ENCODE assay signal across 11 cellular contexts in genomic region chr22:18967391-18968010, GRCh38. TPM values are rescaled to one million over a fixed set of nuclear protein-coding genes. Genes with fewer than 3 reads are reported as not detected.
DNase-seq lines count a peak whose midpoint lies in the region; ATAC-seq, FAIRE-seq and TF ChIP-seq lines count a peak whose summit lies in the region.
"Not testable (repeated sequence)": the region's sequence is repeated elsewhere in the genome, so short reads cannot be mapped to it uniquely, and the experiment has no call there.
"Had no signal": no experiment of that assay in that cellular context is flagged by ENCODE, and none has a peak within 500 bp of the region (broad histone marks: within the 10 kb centered on the region; RNA-seq: fewer than 3 reads in every experiment).

No MANE protein-coding gene starts in this region.

- not testable (repeated sequence) for TF ChIP-seq EP300 in SK-N-SH (IDR thresholded peaks at IDR 0.05; ENCODE audit: borderline replicate concordance in 1 of 2, low read depth in 1 of 2, low read length in 1 of 2)

- intact Hi-C loops in MCF 10A (cut with micrococcal nuclease); left ventricle myocardium superior (cut with micrococcal nuclease); spleen (cut with DNase I; ENCODE audit: low total_unique reads): not testable (repeated sequence)

- not testable (repeated sequence) for H4K20me1 ChIP-seq in SK-N-SH (ENCODE audit: insufficient read depth)

- ATAC-seq in left ventricle myocardium superior: peak; percentile 72

- not testable (repeated sequence) for H3K9me2 ChIP-seq in SK-N-SH

- not testable (repeated sequence) for H3K4me3 Mint-ChIP-seq in MCF 10A (ENCODE audit: unreplicated experiment)

- not testable (repeated sequence) for H3F3A ChIP-seq in SK-N-SH (replicated peaks; ENCODE audit: insufficient read depth)

- peak; percentile 11 for DNase-seq in DMS 273 treated with DMSO at 0.1 percent for 48 hours (lab: John Stamatoyannopoulos, UW)
- not testable (repeated sequence) for DNase-seq in HTR-8/SVneo (ENCODE audit: insufficient read length, low spot score); left ventricle myocardium superior
- DNase-seq in NCI-H82 (lab: John Stamatoyannopoulos, UW): peak; percentile 86
- DNase-seq in SK-N-SH: peak; percentile 73
- peak; percentile 30 for DNase-seq in MCF 10A (ENCODE audit: unreplicated experiment)
- peak; percentile 87 for DNase-seq in myocyte (ENCODE audit: low read depth)
- DNase-seq in spleen: peak; percentile 68

- not testable (repeated sequence) for H3K9me3 ChIP-seq in SK-N-SH, spleen

- H3K36me3 ChIP-seq in SK-N-SH (replicated peaks in 1 of 2; ENCODE audit: control insufficient read depth in 1 of 2, insufficient read depth in 2 of 2, low read length in 1 of 2); spleen: not testable (repeated sequence)

- POLR2A ChIA-PET in SK-N-SH (lab: Yijun Ruan, JAX): interaction anchor here (1.3 kb wide), 1 partner anchor 1304 kb away, joined by 7 read pairs; no protein-coding TSS in a partner anchor
- POLR2A ChIA-PET in MCF 10A (lab: Yijun Ruan, JAX): not testable (repeated sequence)

- TF ChIP-seq POLR2A in spleen (IDR thresholded peaks at IDR 0.05): not testable (repeated sequence)

- H3K9ac ChIP-seq in SK-N-SH: not testable (repeated sequence)

- 0 out of 2 replicates have a peak, but pooled peaks have one; percentile 16 for TF ChIP-seq RAD21 in SK-N-SH (IDR thresholded peaks at IDR 0.05; ENCODE audit: low read length)

- H3K27ac Mint-ChIP-seq in MCF 10A (ENCODE audit: low read depth, unreplicated experiment): not testable (repeated sequence)

- not testable (repeated sequence) for H3K9me3 Mint-ChIP-seq in MCF 10A (ENCODE audit: unreplicated experiment)

- not testable (repeated sequence) for H3K4me1 Mint-ChIP-seq in MCF 10A (ENCODE audit: insufficient read depth, unreplicated experiment)

- not testable (repeated sequence) for H3K36me3 Mint-ChIP-seq in MCF 10A (ENCODE audit: insufficient read depth, unreplicated experiment)

- WGBS in SK-N-SH (ENCODE audit: low lambda C conversion rate): 83% methylated on average over 7 of the region's 14 CpGs
- 62 to 75% (median 68%) methylated on average over 12 to 14 of the region's 14 CpGs for WGBS in spleen, 5 donors

- peaks cover 0 to 27% of the 10 kb centered on the region in 2 experiments; a peak in 1 of 4 replicates for H3K4me1 ChIP-seq in SK-N-SH (ENCODE audit: control insufficient read depth in 1 of 2, insufficient read depth in 2 of 2, low read depth in 1 of 2, low read length in 1 of 2)
- H3K4me1 ChIP-seq in spleen: peaks cover 0 to 39% (median 16%) of the 10 kb centered on the region in 6 donors

- not testable (repeated sequence) for H3K4me2 ChIP-seq in SK-N-SH

- not testable (repeated sequence) for H3K27me3 Mint-ChIP-seq in MCF 10A (ENCODE audit: insufficient read depth, unreplicated experiment)

- H3K4me3 ChIP-seq in SK-N-SH (ENCODE audit: low read depth in 2 of 2, low read length in 1 of 2); spleen: not testable (repeated sequence)

- CTCF ChIA-PET in SK-N-SH (lab: Yijun Ruan, JAX): interaction anchor here (0.9 to 1.4 kb wide), 3 partner anchors 155 to 1316 kb away, joined by 3 to 5 read pairs (median 4); partner anchors contain the start of genes DGCR2 and ESS2
- CTCF ChIA-PET in MCF 10A (lab: Yijun Ruan, JAX): not testable (repeated sequence)

- peak; percentile 71 for FAIRE-seq in HTR-8/SVneo (lab: Jason Lieb, UNC)

- H3K27me3 ChIP-seq in SK-N-SH (ENCODE audit: insufficient read depth): not testable (repeated sequence)
- H3K27me3 ChIP-seq in spleen (replicated peaks in 1 of 7): peaks cover 0 to 59% (median 20%) of the 10 kb centered on the region in 7 donors

- H3K27ac ChIP-seq in SK-N-SH (ENCODE audit: low read depth in 2 of 2, low read length in 1 of 2): peak overlapping the region in 1 of 2 experiments; percentile 16; a peak in 1 of 4 replicates
- H3K27ac ChIP-seq in spleen: not testable (repeated sequence)

- H2AFZ ChIP-seq in SK-N-SH (ENCODE audit: low read depth): not testable (repeated sequence)

- not testable (repeated sequence) for TF ChIP-seq CTCF in SK-N-SH (IDR thresholded peaks at IDR 0.05); MCF 10A (IDR thresholded peaks at IDR 0.05; ENCODE audit: unreplicated experiment); spleen (IDR thresholded peaks at IDR 0.05 in 8 of 11, conservative IDR thresholded peaks at IDR 0.05 in 3 of 11)

- not testable (repeated sequence) for H3K79me2 ChIP-seq in SK-N-SH (ENCODE audit: insufficient read depth)

- BruUV-seq in MCF 10A (replicated peaks; lab: Mats Ljungman, UMichigan): not testable (repeated sequence)

TF ChIP-seq in SK-N-SH, 30 proteins besides CTCF, POLR2A, EP300 and RAD21:
- peak; percentile 83; the same call in 1 of the 2 replicates for TF ChIP-seq MXI1 (IDR thresholded peaks at IDR 0.05; ENCODE audit: low read depth, low read length)
TF ChIP-seq in SK-N-SH: peak in this region for 1; not testable (repeated sequence) for 29.

RNA-seq across cellular contexts. Expression of gene PRODH, which starts 31.4 kb away (rescaled TPM):
- polyA plus RNA-seq in SK-N-SH (2012; rRNA removed) (0.03 and 0.23 TPM in 2 replicates), spleen (under 1 TPM; 0.55 to 0.70 (median 0.63) TPM)
- 0.08 TPM in 1 of 2 replicates, not detected in the other for polyA plus RNA-seq in SK-N-SH (2012; cell fraction: cytosol; rRNA removed)
- 0.67 and 1.2 TPM in 2 replicates for polyA plus RNA-seq in SK-N-SH (2012; cell fraction: nucleus; rRNA removed)
- total RNA-seq in MCF 10A (2022) (6.0 and 8.4 TPM in 2 replicates), left ventricle myocardium superior (9.1 TPM), myocyte (0.43 and 0.73 TPM in 2 replicates), spleen (1 to 10 TPM in 3 of 7 donors, under 1 TPM in 1, not detected in 3; 0.66 to 4.0 (median 1.5) TPM)
- polyA plus RNA-seq in myocyte (2012): 0.18 TPM
- total RNA-seq: dermis microvascular lymphatic vessel endothelial cell, endothelial cell of umbilical vein, pulmonary artery endothelial cell had no signal
- polyA plus RNA-seq: endothelial cell of umbilical vein had no signal
